ENCODE assay signal across 17 cellular contexts in genomic region chr2:3210257-3210656, GRCh38.
DNase-seq lines count a peak whose midpoint lies in the region; ATAC-seq and TF ChIP-seq lines count a peak whose summit lies in the region.
"Had no signal": no experiment of that assay in that cellular context is flagged by ENCODE, and none has a peak within 500 bp of the region (broad histone marks: within the 10 kb centered on the region; RNA-seq: fewer than 3 reads in every experiment).

No MANE protein-coding gene starts in this region.

- WGBS in hepatocyte (ENCODE audit: low lambda C conversion rate, missing lambda C conversion rate), result 92% methylated on average over 10 of the region's 11 CpGs

- POLR2A ChIA-PET in HEK293 (lab: Yijun Ruan, JAX), result no interaction called here

- H3K4me1 Mint-ChIP-seq in activated CD8-positive, alpha-beta memory T cell treated with anti-CD3 and anti-CD28 coated beads, Interleukin-2, amount 10 ng/mL, durations not matched to agents 7 days and 5 days, result peaks cover 9% of the 10 kb centered on the region
- H3K4me1 Mint-ChIP-seq in stimulated activated memory B cell treated with anti-CD40 and anti-IgM and Interleukin-4, amounts not matched to agents 10 μg/mL and 1 μg/mL and 100 μg/mL, for 72 hours, result no peaks in the 10 kb centered on the region

- DNase-seq in activated CD8-positive, alpha-beta memory T cell treated with anti-CD3 and anti-CD28 coated beads for 24 hours, result peak; percentile 33
- no peak for DNase-seq in activated CD8-positive, alpha-beta memory T cell treated with anti-CD3 and anti-CD28 coated beads, Interleukin-2, amount 10 ng/mL, durations not matched to agents 7 days and 5 days
- peak; percentile 40 for DNase-seq in islet precursor cell
- DNase-seq in hepatocyte (ENCODE audit: low spot score), result no peak
- no peak for DNase-seq in middle frontal gyrus (ENCODE audit: extremely low spot score, low spot score)
- DNase-seq: 8988T; AML-193; Caco-2; CD8-positive, alpha-beta memory T cell; DND-41; GF-D8; GOT3; H9; HFFc6 had no signal

- no peaks in the 10 kb centered on the region for H3K27me3 Mint-ChIP-seq in activated CD8-positive, alpha-beta memory T cell treated with anti-CD3 and anti-CD28 coated beads, Interleukin-2, amount 10 ng/mL, durations not matched to agents 7 days and 5 days
- no peaks in the 10 kb centered on the region for H3K27me3 Mint-ChIP-seq in stimulated activated memory B cell treated with anti-CD40 and anti-IgM and Interleukin-4, amounts not matched to agents 10 μg/mL and 1 μg/mL and 100 μg/mL, for 72 hours
- H3K27me3 Mint-ChIP-seq: CD8-positive, alpha-beta memory T cell had no signal

- TF ChIP-seq CTCF in HEK293 (tag by site-specific recombination; IDR thresholded peaks at IDR 0.05) (no peak), hepatocyte (IDR thresholded peaks at IDR 0.05; ENCODE audit: poor library complexity) (no peak)

- no peak overlapping the region for H3K4me3 ChIP-seq in HEK293 (ENCODE audit: low read depth, low read length)
- H3K4me3 ChIP-seq in hepatocyte, result no peak overlapping the region
- H3K4me3 ChIP-seq: BLaER1 had no signal

- H3K36me3 ChIP-seq in HEK293 (ENCODE audit: control insufficient read depth in 2 of 2, insufficient read depth in 1 of 2, low read length in 2 of 2) (no peaks in the 10 kb centered on the region), hepatocyte (replicated peaks; ENCODE audit: insufficient read depth, low read depth) (no peaks in the 10 kb centered on the region)

- no peaks in the 10 kb centered on the region for H3K79me2 ChIP-seq in hepatocyte

- no peak overlapping the region for H3K4me3 Mint-ChIP-seq in activated CD8-positive, alpha-beta memory T cell treated with anti-CD3 and anti-CD28 coated beads, Interleukin-2, amount 10 ng/mL, durations not matched to agents 7 days and 5 days
- no peak overlapping the region for H3K4me3 Mint-ChIP-seq in stimulated activated memory B cell treated with anti-CD40 and anti-IgM and Interleukin-4, amounts not matched to agents 10 μg/mL and 1 μg/mL and 100 μg/mL, for 72 hours
- H3K4me3 Mint-ChIP-seq: CD8-positive, alpha-beta memory T cell; H9; HFFc6 had no signal

- ATAC-seq in activated CD8-positive, alpha-beta memory T cell treated with anti-CD3 and anti-CD28 coated beads, Interleukin-2, amount 10 ng/mL, durations not matched to agents 7 days and 5 days, result no peak
- no peak for ATAC-seq in stimulated activated memory B cell treated with anti-CD40 and anti-IgM and Interleukin-4, amounts not matched to agents 10 μg/mL and 1 μg/mL and 100 μg/mL, for 72 hours

- H3K4me1 ChIP-seq in HEK293 (ENCODE audit: control insufficient read depth, insufficient read depth, low read length) (no peaks in the 10 kb centered on the region), hepatocyte (ENCODE audit: insufficient read depth) (no peaks in the 10 kb centered on the region)
- H3K4me1 ChIP-seq: Caco-2 had no signal

- no peak overlapping the region for H3K4me2 ChIP-seq in hepatocyte
- H3K4me2 ChIP-seq: BLaER1 had no signal

- CTCF ChIA-PET in activated CD8-positive, alpha-beta memory T cell treated with anti-CD3 and anti-CD28 coated beads, Interleukin-2, amount 10 ng/mL, durations not matched to agents 7 days and 5 days (lab: Charles Lee), result no interaction called here
- CTCF ChIA-PET in HEK293 (lab: Yijun Ruan, JAX), result no interaction called here

- peaks cover 9% of the 10 kb centered on the region for H3K36me3 Mint-ChIP-seq in activated CD8-positive, alpha-beta memory T cell treated with anti-CD3 and anti-CD28 coated beads, Interleukin-2, amount 10 ng/mL, durations not matched to agents 7 days and 5 days
- peaks cover 54% of the 10 kb centered on the region for H3K36me3 Mint-ChIP-seq in stimulated activated memory B cell treated with anti-CD40 and anti-IgM and Interleukin-4, amounts not matched to agents 10 μg/mL and 1 μg/mL and 100 μg/mL, for 72 hours

- H4K20me1 ChIP-seq in hepatocyte (ENCODE audit: insufficient read depth, poor library complexity, severe bottlenecking), result no peaks in the 10 kb centered on the region
- H4K20me1 ChIP-seq: BLaER1 had no signal

- no peak overlapping the region for H2AFZ ChIP-seq in hepatocyte

- no peaks in the 10 kb centered on the region for H3K27me3 ChIP-seq in hepatocyte
- H3K27me3 ChIP-seq: BLaER1 had no signal

- no peaks in the 10 kb centered on the region for H3K9me3 ChIP-seq in HEK293 (ENCODE audit: control insufficient read depth, insufficient read depth, low read depth, low read length)
- H3K9me3 ChIP-seq in hepatocyte (ENCODE audit: low read depth), result no peaks in the 10 kb centered on the region
- H3K9me3 ChIP-seq: Caco-2 had no signal

- H3K9me3 Mint-ChIP-seq in activated CD8-positive, alpha-beta memory T cell treated with anti-CD3 and anti-CD28 coated beads, Interleukin-2, amount 10 ng/mL, durations not matched to agents 7 days and 5 days (ENCODE audit: low read depth), result no peaks in the 10 kb centered on the region
- H3K9me3 Mint-ChIP-seq in stimulated activated memory B cell treated with anti-CD40 and anti-IgM and Interleukin-4, amounts not matched to agents 10 μg/mL and 1 μg/mL and 100 μg/mL, for 72 hours, result no peaks in the 10 kb centered on the region
- H3K9me3 Mint-ChIP-seq: CD8-positive, alpha-beta memory T cell; H9; HFFc6 had no signal

- no peak overlapping the region for H3K27ac Mint-ChIP-seq in activated CD8-positive, alpha-beta memory T cell treated with anti-CD3 and anti-CD28 coated beads, Interleukin-2, amount 10 ng/mL, durations not matched to agents 7 days and 5 days
- peak overlapping the region; percentile 3 for H3K27ac Mint-ChIP-seq in stimulated activated memory B cell treated with anti-CD40 and anti-IgM and Interleukin-4, amounts not matched to agents 10 μg/mL and 1 μg/mL and 100 μg/mL, for 72 hours
- H3K27ac Mint-ChIP-seq: HFFc6 had no signal

- H3K27ac ChIP-seq in HEK293 (ENCODE audit: extremely low read depth, low read depth, low read length), result no peak overlapping the region
- H3K27ac ChIP-seq in hepatocyte, result no peak overlapping the region
- H3K27ac ChIP-seq: BLaER1 had no signal

- H3K9me2 ChIP-seq in hepatocyte (replicated peaks; ENCODE audit: insufficient read depth), result no peaks in the 10 kb centered on the region

TF ChIP-seq in HEK293, 187 proteins besides CTCF, POLR2A, EP300 and RAD21:
- no peak for TF ChIP-seq ZNF184 (tag by site-specific recombination; IDR thresholded peaks at IDR 0.05)
- TF ChIP-seq ZNF24 (tag by site-specific recombination; IDR thresholded peaks at IDR 0.05), result no peak
- TF ChIP-seq ZNF704 (tag by site-specific recombination; IDR thresholded peaks at IDR 0.05), result no peak
- TF ChIP-seq ZBTB10 (tag by site-specific recombination; IDR thresholded peaks at IDR 0.05), result no peak
- TF ChIP-seq EGR2 (tag by site-specific recombination; IDR thresholded peaks at IDR 0.05; ENCODE audit: low read depth), result 0 out of 2 replicates have a peak, but pooled peaks have one; percentile 12
- TF ChIP-seq GLI2 (tag by site-specific recombination; IDR thresholded peaks at IDR 0.05; ENCODE audit: borderline replicate concordance, low read depth), result no peak
TF ChIP-seq in HEK293: peak in this region for 1.

Comparison
In these comparisons a context has a peak if more than half of its experiments do, and no peak if none do; other contexts are left out.
1. DNase-seq: peak in activated CD8-positive, alpha-beta memory T cell treated with anti-CD3 and anti-CD28 coated beads for 24 hours (single experiment) and islet precursor cell (single experiment); none in activated CD8-positive, alpha-beta memory T cell treated with anti-CD3 and anti-CD28 coated beads, Interleukin-2, amount 10 ng/mL, durations not matched to agents 7 days and 5 days (single experiment), hepatocyte (single experiment) and middle frontal gyrus (single experiment).